Comparison of ENCODE assay signal across 16 cellular contexts in genomic region chr15:33894193-33894592, GRCh38.
A peak's percentile ranks its signal among the peaks of the same experiment; 100 is the strongest.
DNase-seq lines count a peak whose midpoint lies in the region; ATAC-seq and FAIRE-seq lines count a peak whose summit lies in the region.
"Had no signal": no experiment of that assay in that cellular context is flagged by ENCODE, and none has a peak within 500 bp of the region (broad histone marks: within the 10 kb centered on the region; RNA-seq: fewer than 3 reads in every experiment).

No MANE protein-coding gene starts in this region.

- intact Hi-C loops in left cardiac atrium (cut with DNase I) = no loop called here

- H3K4me1 ChIP-seq in SJCRH30 = peaks cover 4% of the 10 kb centered on the region; the same call in 1 of the 2 replicates
- H3K4me1 ChIP-seq: pancreas had no signal

- H3K4me3 ChIP-seq in SJCRH30 = no peak overlapping the region
- H3K4me3 ChIP-seq: cardiac muscle cell, hepatocyte, pancreas had no signal

- DNase-seq in GM18507 (ENCODE audit: extremely low spot score, insufficient read length, low read depth) (no peak), amygdala (lab: John Stamatoyannopoulos, UW) (no peak), SJCRH30 (no peak), left cardiac atrium (no peak)
- DNase-seq: activated CD8-positive, alpha-beta memory T cell treated with anti-CD3 and anti-CD28 coated beads, Interleukin-2, amount 50 U/mL, for 48 hours; effector memory CD4-positive, alpha-beta T cell; NCI-H2029 treated with DMSO at 0.1 percent for 48 hours; NCI-H774; pancreas had no signal

- H3K27ac ChIP-seq in SJCRH30 = no peak overlapping the region
- H3K27ac ChIP-seq: cardiac muscle cell, hepatocyte, pancreas had no signal

- H3K27me3 ChIP-seq in SJCRH30 = no peaks in the 10 kb centered on the region
- H3K27me3 ChIP-seq: cardiac muscle cell, hepatocyte, pancreas had no signal

- ATAC-seq in GM19328 (IDR thresholded peaks at IDR 0.05; ENCODE audit: unreplicated experiment) (peak; percentile 51), HG02588 (IDR thresholded peaks at IDR 0.05; ENCODE audit: unreplicated experiment) (peak; percentile 54), HG03442 (IDR thresholded peaks at IDR 0.05; ENCODE audit: unreplicated experiment) (peak; percentile 67), left cardiac atrium (no peak), HG03039 (IDR thresholded peaks at IDR 0.05; ENCODE audit: unreplicated experiment) (no peak)
- ATAC-seq: pancreas had no signal

- no peaks in the 10 kb centered on the region for H3K36me3 ChIP-seq in SJCRH30
- H3K36me3 ChIP-seq: cardiac muscle cell, pancreas had no signal

- no peaks in the 10 kb centered on the region for H3K9me3 ChIP-seq in SJCRH30 (replicated peaks)
- H3K9me3 ChIP-seq: pancreas had no signal

- FAIRE-seq in GM18507 (lab: Jason Lieb, UNC) = peak; percentile 44
- FAIRE-seq: H54, pancreas had no signal

Comparison
In these comparisons a context has a peak if more than half of its experiments do, and no peak if none do; other contexts are left out.
1. ATAC-seq: peak in GM19328 (single experiment), HG02588 (single experiment) and HG03442 (single experiment); none in left cardiac atrium (0 of 2) and HG03039 (single experiment).